In genomic region chr7:158776474-158776873, GRCh38 we compare ENCODE assay signal across 24 cellular contexts.
"Had no signal": no experiment of that assay in that cellular context is flagged by ENCODE, and none has a peak within 500 bp of the region (broad histone marks: within the 10 kb centered on the region; RNA-seq: fewer than 3 reads in every experiment).

No MANE protein-coding gene starts in this region.

- H3K4me3 Mint-ChIP-seq: activated CD4-positive, alpha-beta memory T cell treated with anti-CD3 and anti-CD28 coated beads, Interleukin-2, amount 10 ng/mL, durations not matched to agents 7 days and 5 days had no signal

- H3K27ac ChIP-seq: ascending aorta, body of pancreas, KMS-11, SJSA1 had no signal

- H3K27me3 Mint-ChIP-seq: activated CD4-positive, alpha-beta memory T cell treated with anti-CD3 and anti-CD28 coated beads, Interleukin-2, amount 10 ng/mL, durations not matched to agents 7 days and 5 days had no signal

- H3K27me3 ChIP-seq: ascending aorta, body of pancreas, Peyer's patch, SJSA1 had no signal

- DNase-seq: activated CD4-positive, alpha-beta memory T cell treated with anti-CD3 and anti-CD28 coated beads, Interleukin-2, amount 10 ng/mL, durations not matched to agents 7 days and 5 days; activated CD4-positive, CD25-positive, alpha-beta regulatory T cell; activated CD8-positive, alpha-beta memory T cell treated with anti-CD3 and anti-CD28 coated beads, Interleukin-2, amount 50 U/mL, for 48 hours; activated naive CD4-positive, alpha-beta T cell treated with anti-CD3 and anti-CD28 coated beads, Interleukin-2, amount 50 U/mL, for 16 hours; activated T-cell treated with anti-CD3 and anti-CD28 coated beads, Interleukin-2, amount 50 U/mL, for 1 hour; amniotic stem cell; body of pancreas; central memory CD4-positive, alpha-beta T cell; MM.1S; NCI-H1105; NCI-H1436 treated with DMSO at 0.1 percent for 48 hours; NCI-H187; NCI-H2081; NCI-H510A treated with DMSO at 0.1 percent for 48 hours; Peyer's patch; SHP77; SW 1271; T1000 had no signal

- H3K27ac Mint-ChIP-seq: activated CD4-positive, alpha-beta memory T cell treated with anti-CD3 and anti-CD28 coated beads, Interleukin-2, amount 10 ng/mL, durations not matched to agents 7 days and 5 days had no signal

- H3K9me3 ChIP-seq: ascending aorta, body of pancreas, Peyer's patch had no signal

- H3K4me3 ChIP-seq: ascending aorta, body of pancreas, Peyer's patch, SJSA1 had no signal

- FAIRE-seq: bronchial epithelial cell, TTC549 had no signal

- H3K4me2 ChIP-seq: KMS-11 had no signal

- H3K4me1 ChIP-seq: SJSA1 had no signal

- ATAC-seq: body of pancreas, SK-N-SH treated with all-trans-retinoic acid at 6 μM for 48 hours had no signal

- H3K9ac ChIP-seq: KMS-11 had no signal
